ENCODE assay signal across 17 cellular contexts in genomic region chr6:35365599-35366596, GRCh38. TPM values are rescaled to one million over a fixed set of nuclear protein-coding genes. Genes with fewer than 3 reads are reported as not detected.
DNase-seq lines count a peak whose midpoint lies in the region; ATAC-seq and TF ChIP-seq lines count a peak whose summit lies in the region.
"Had no signal": no experiment of that assay in that cellular context is flagged by ENCODE, and none has a peak within 500 bp of the region (broad histone marks: within the 10 kb centered on the region; RNA-seq: fewer than 3 reads in every experiment).

No MANE protein-coding gene starts in this region.

- no peak overlapping the region for H2BK12ac ChIP-seq in H9 (ENCODE audit: insufficient read length, low read depth, low read length)

- ATAC-seq in heart right ventricle, result no peak
- ATAC-seq in T-cell (replicated peaks in 1 of 4), result no peak
- ATAC-seq in aorta (ENCODE audit: low FRiP score), result no peak
- ATAC-seq in GM21515 (IDR thresholded peaks at IDR 0.05; ENCODE audit: unreplicated experiment), result no peak
- no peak for ATAC-seq in GM19452 (IDR thresholded peaks at IDR 0.05; ENCODE audit: unreplicated experiment)
- ATAC-seq: natural killer cell, sciatic nerve, upper lobe of right lung had no signal

- H4K91ac ChIP-seq in H9 (ENCODE audit: insufficient read length, low read depth, low read length), result no peak overlapping the region

- no peak overlapping the region for H3K4ac ChIP-seq in H9 (ENCODE audit: low read depth, low read length)

- H3K27me3 Mint-ChIP-seq in T-cell (no peaks in the 10 kb centered on the region), H9 (ENCODE audit: low read depth) (no peaks in the 10 kb centered on the region)

- H3K4me2 ChIP-seq in H9 (ENCODE audit: insufficient read depth, insufficient read length, low read length), result no peak overlapping the region
- H3K4me2 ChIP-seq: PC-9 had no signal

- H4K20me1 ChIP-seq in H9 (ENCODE audit: control insufficient read depth, insufficient read depth, insufficient read length), result no peaks in the 10 kb centered on the region

- H3K27me3 ChIP-seq in cardiac muscle cell (no peaks in the 10 kb centered on the region), heart right ventricle (no peaks in the 10 kb centered on the region), aorta (ENCODE audit: control insufficient read depth in 1 of 2, insufficient read depth in 2 of 2, low read length in 1 of 2) (no peaks in the 10 kb centered on the region), H9 (ENCODE audit: insufficient read depth, low read length) (no peaks in the 10 kb centered on the region)
- H3K27me3 ChIP-seq: upper lobe of right lung had no signal

- H3T11ph ChIP-seq in H9 (ENCODE audit: low read length), result no peak overlapping the region

- no peaks in the 10 kb centered on the region for H3K79me2 ChIP-seq in H9 (ENCODE audit: insufficient read depth, low read length)

- no peak overlapping the region for H2BK5ac ChIP-seq in H9 (ENCODE audit: insufficient read length, low read length)

- no peak overlapping the region for H2AFZ ChIP-seq in H9 (ENCODE audit: low read length)
- H2AFZ ChIP-seq: PC-9 had no signal

- H3K23me2 ChIP-seq in H9 (ENCODE audit: insufficient read length, low read depth, low read length, poor library complexity, severe bottlenecking), result no peaks in the 10 kb centered on the region

- no peak for DNase-seq in cardiac muscle cell (ENCODE audit: low read depth in 1 of 2, low spot score in 1 of 2)
- DNase-seq in heart right ventricle, result no peak
- no peak for DNase-seq in T-cell
- peak; percentile 28 for DNase-seq in glomerular visceral epithelial cell (ENCODE audit: extremely low spot score)
- peak; percentile 4 to 23 for DNase-seq in aorta
- no peak for DNase-seq in H9
- DNase-seq: activated CD4-positive, CD25-positive, alpha-beta regulatory T cell treated with anti-CD3 and anti-CD28 coated beads, Interleukin-2, amount 50 U/mL, for 72 hours; effector CD4-positive, alpha-beta T cell; natural killer cell; NCI-H2029 treated with DMSO at 0.1 percent for 48 hours; NCI-H526; PC-9; stimulated activated CD4-positive, alpha-beta T cell treated with anti-CD3 and anti-CD28 coated beads, Interleukin-4, amount 100 ng/mL, for 1 hour; upper lobe of right lung had no signal

- H3K4me3 Mint-ChIP-seq in T-cell (no peak overlapping the region), H9 (no peak overlapping the region)
- H3K4me3 Mint-ChIP-seq: natural killer cell had no signal

- H3K79me1 ChIP-seq in H9 (ENCODE audit: insufficient read depth, low read depth, low read length, poor library complexity, severe bottlenecking), result no peaks in the 10 kb centered on the region

- no peak overlapping the region for H3K23ac ChIP-seq in H9 (ENCODE audit: insufficient read length, low read depth, low read length)

- peaks cover 11% of the 10 kb centered on the region for H3K36me3 Mint-ChIP-seq in T-cell
- H3K36me3 Mint-ChIP-seq in H9 (ENCODE audit: insufficient read depth in 1 of 3, low read depth in 3 of 3), result peaks cover 0 to 2% (median 0%) of the 10 kb centered on the region in 3 experiments; a peak in 3 of 7 replicates
- H3K36me3 Mint-ChIP-seq: natural killer cell had no signal

- H4K5ac ChIP-seq in H9 (ENCODE audit: insufficient read length, low read depth, low read length), result no peak overlapping the region

- POLR2A ChIA-PET in T-cell (lab: Charles Lee), result no interaction called here

- H3K9ac ChIP-seq in H9 (ENCODE audit: extremely low read depth, insufficient read length, low read length), result no peak overlapping the region

- no peak overlapping the region for H3K56ac ChIP-seq in H9 (ENCODE audit: insufficient read length, low read depth, low read length)

- H4K8ac ChIP-seq in H9 (replicated peaks; ENCODE audit: insufficient read length, low read depth, low read length), result no peak overlapping the region

- no peak overlapping the region for H3K14ac ChIP-seq in H9 (ENCODE audit: insufficient read depth, low read length)

- no peak overlapping the region for H3K18ac ChIP-seq in H9 (ENCODE audit: insufficient read length, low read depth, low read length)

- H2BK120ac ChIP-seq in H9 (ENCODE audit: low read depth, low read length, poor library complexity, severe bottlenecking), result no peak overlapping the region

- no peaks in the 10 kb centered on the region for H3K36me3 ChIP-seq in cardiac muscle cell
- peaks cover 0 to 9% (median 0%) of the 10 kb centered on the region in 9 donors for H3K36me3 ChIP-seq in heart right ventricle
- H3K36me3 ChIP-seq in aorta (ENCODE audit: control insufficient read depth in 1 of 2, insufficient read depth in 2 of 2, low read length in 1 of 2), result no peaks in the 10 kb centered on the region
- H3K36me3 ChIP-seq: upper lobe of right lung had no signal

- peaks cover 29% of the 10 kb centered on the region for H3K4me1 ChIP-seq in cardiac muscle cell (ENCODE audit: low read depth)
- peaks cover 15 to 65% (median 50%) of the 10 kb centered on the region in 9 donors for H3K4me1 ChIP-seq in heart right ventricle
- H3K4me1 ChIP-seq in aorta (ENCODE audit: control insufficient read depth in 1 of 2, insufficient read depth in 2 of 2, low read length in 2 of 2), result no peaks in the 10 kb centered on the region
- peaks cover 5% of the 10 kb centered on the region; the same call in 1 of the 2 replicates for H3K4me1 ChIP-seq in H9 (ENCODE audit: insufficient read depth, low read length)

- CTCF ChIA-PET in T-cell (lab: Charles Lee), result interaction anchor here in 1 of 2 donors (0.7 kb wide), 1 partner anchor 875 kb away, joined by 3 read pairs; no protein-coding TSS in a partner anchor

- H3K9me3 ChIP-seq in cardiac muscle cell (ENCODE audit: low read depth) (no peaks in the 10 kb centered on the region), heart right ventricle (no peaks in the 10 kb centered on the region), aorta (ENCODE audit: control insufficient read depth, low read length) (no peaks in the 10 kb centered on the region), H9 (ENCODE audit: control insufficient read depth, low read depth, low read length) (no peaks in the 10 kb centered on the region)
- H3K9me3 ChIP-seq: upper lobe of right lung had no signal

- 95 to 97% methylated on average over 6 of the region's 6 CpGs for WGBS in heart right ventricle, 2 donors
- WGBS in aorta, 2 donors, result 96 to 98% methylated on average over 6 of the region's 6 CpGs
- no CpG with 5 or more reads among the region's 6 CpGs for WGBS in H9 (ENCODE audit: extremely low coverage, insufficient read length, low lambda C conversion rate)

- H2BK20ac ChIP-seq in H9 (ENCODE audit: low read depth, low read length, poor library complexity, severe bottlenecking), result no peak overlapping the region

- H3K4me1 Mint-ChIP-seq in T-cell (peaks cover 71 to 88% (median 77%) of the 10 kb centered on the region in 3 donors), H9 (peaks cover 19 to 24% of the 10 kb centered on the region in 2 experiments)

- H2BK15ac ChIP-seq in H9 (ENCODE audit: low read depth, low read length), result no peak overlapping the region

- H3K27ac ChIP-seq in cardiac muscle cell, result peak overlapping the region; percentile 21
- H3K27ac ChIP-seq in heart right ventricle, result no peak overlapping the region
- no peak overlapping the region for H3K27ac ChIP-seq in aorta (ENCODE audit: low read depth in 1 of 2, low read length in 2 of 2)
- H3K27ac ChIP-seq in H9 (ENCODE audit: insufficient read length, low read depth, low read length), result no peak overlapping the region
- H3K27ac ChIP-seq: PC-9, upper lobe of right lung had no signal

- H3K9me3 Mint-ChIP-seq in T-cell, result no peaks in the 10 kb centered on the region
- no peaks in the 10 kb centered on the region for H3K9me3 Mint-ChIP-seq in H9
- H3K9me3 Mint-ChIP-seq: natural killer cell had no signal

- H3K4me3 ChIP-seq in cardiac muscle cell (no peak overlapping the region), heart right ventricle (no peak overlapping the region), aorta (ENCODE audit: low read length in 2 of 2) (no peak overlapping the region)
- H3K4me3 ChIP-seq: PC-9, upper lobe of right lung had no signal

- no peak overlapping the region for H2AK5ac ChIP-seq in H9 (ENCODE audit: insufficient read length, low read length)

- H3K27ac Mint-ChIP-seq in T-cell (peak overlapping the region; percentile 69 to 81), H9 (peak overlapping the region in 1 of 3 experiments; percentile 1; a peak in 1 of 7 replicates)

- TF ChIP-seq CTCF in cardiac muscle cell (IDR thresholded peaks at IDR 0.05; ENCODE audit: low read depth, low read length) (no peak), heart right ventricle (IDR thresholded peaks at IDR 0.05) (no peak), H9 (conservative IDR thresholded peaks at IDR 0.05) (no peak)

- intact Hi-C loops in heart right ventricle (cut with DNase I), result no loop called here
- intact Hi-C loops in aorta (cut with DNase I), result no loop called here

RNA-seq across cellular contexts. Expression of gene PPARD, which starts 23.5 kb away (rescaled TPM):
- total RNA-seq in cardiac muscle cell, result 17.1 and 21.7 TPM in 2 replicates
- 28.6 and 34.0 TPM in 2 replicates for polyA plus RNA-seq in cardiac muscle cell
- total RNA-seq in heart right ventricle, result 10 to 100 TPM; 12.9 to 21.0 (median 13.9) TPM
- polyA plus RNA-seq in heart right ventricle, result 10 to 100 TPM; 13.5 to 15.3 TPM
- total RNA-seq in T-cell, result 10 to 100 TPM; 36.8 to 41.3 (median 37.9) TPM
- total RNA-seq in aorta, result 10 to 100 TPM; 24.9 to 27.7 TPM
- 10 to 100 TPM in 1 of 2 donors, 1 to 10 TPM in 1; 5.9 to 16.7 TPM for polyA plus RNA-seq in aorta
- 11.7 and 13.9 TPM in 2 replicates for total RNA-seq in H9 (2021)

Comparison
In these comparisons a context has a peak if more than half of its experiments do, and no peak if none do; other contexts are left out.
1. DNase-seq: peak in glomerular visceral epithelial cell (single experiment) and aorta (2 of 2); none in cardiac muscle cell (0 of 2), heart right ventricle (0 of 2), T-cell (0 of 34) and H9 (single experiment).